ENCODE assay signal across 9 cellular contexts in genomic region chrX:13898084-13898483, GRCh38.
DNase-seq lines count a peak whose midpoint lies in the region; ATAC-seq and TF ChIP-seq lines count a peak whose summit lies in the region.
"Had no signal": no experiment of that assay in that cellular context is flagged by ENCODE, and none has a peak within 500 bp of the region (broad histone marks: within the 10 kb centered on the region; RNA-seq: fewer than 3 reads in every experiment).

No MANE protein-coding gene starts in this region.

- H3K4me3 Mint-ChIP-seq in WTC11 = no peak overlapping the region

- DNase-seq in GM13977 (ENCODE audit: low spot score) (peak; percentile 22), WTC11 (ENCODE audit: low spot score) (peak; percentile 16), midbrain (lab: John Stamatoyannopoulos, UW) (peak; percentile 52), NCI-H2029 treated with DMSO at 0.1 percent for 48 hours (lab: John Stamatoyannopoulos, UW) (no peak), kidney glomerular epithelial cell (lab: John Stamatoyannopoulos, UW) (no peak)
- DNase-seq in activated CD4-positive, alpha-beta T cell treated with anti-CD3 and anti-CD28 coated beads for 4 hours = no peak

- in situ Hi-C loops in GM13977 (cut with MboI; ENCODE audit: low pct_unique_long_range_greater_than_20kb, low sequenced_read_pairs, unreplicated experiment) = loop anchor here (10.0 kb wide), 1 partner anchor 137 kb away; no protein-coding TSS in a partner anchor

- no peaks in the 10 kb centered on the region for H3K27me3 Mint-ChIP-seq in WTC11 (ENCODE audit: low read depth)

- peak; percentile 51 for TF ChIP-seq CTCF in GM13977 (IDR thresholded peaks at IDR 0.05; ENCODE audit: extremely low read depth, insufficient read depth, missing control alignments)
- TF ChIP-seq CTCF in WTC11 (IDR thresholded peaks at IDR 0.05) = no peak

- no peak overlapping the region for H3K27ac Mint-ChIP-seq in WTC11

- peaks cover 21% of the 10 kb centered on the region for H3K4me1 Mint-ChIP-seq in WTC11

- peaks cover 2% of the 10 kb centered on the region for H3K36me3 Mint-ChIP-seq in WTC11

- POLR2A ChIA-PET in WTC11 (lab: Charles Lee) = no interaction called here

- CTCF ChIA-PET in WTC11 (lab: Charles Lee) = interaction anchor here (0.9 to 1.6 kb wide), 2 partner anchors 131 to 134 kb away, joined by 4 read pairs; partner anchors contain the start of gene GEMIN8

- H3K9me3 Mint-ChIP-seq in WTC11 = no peaks in the 10 kb centered on the region; the same call in 1 of the 2 replicates

- ATAC-seq in HG02870 (IDR thresholded peaks at IDR 0.05; ENCODE audit: unreplicated experiment) (peak; percentile 83), WTC11 (peak; percentile 66), HG03439 (IDR thresholded peaks at IDR 0.05; ENCODE audit: unreplicated experiment) (no peak)
- ATAC-seq: heart right ventricle had no signal

TF ChIP-seq in WTC11, 78 proteins besides CTCF, POLR2A, EP300 and RAD21:
- TF ChIP-seq FOXP1 (CRISPR knock-in tag; IDR thresholded peaks at IDR 0.05; ENCODE audit: borderline replicate concordance) = no peak
- no peak for TF ChIP-seq MLX (CRISPR knock-in tag; IDR thresholded peaks at IDR 0.05)

Comparison
In these comparisons a context has a peak if more than half of its experiments do, and no peak if none do; other contexts are left out.
1. DNase-seq: peak in GM13977 (single experiment), WTC11 (single experiment) and midbrain (single experiment); none in NCI-H2029 treated with DMSO at 0.1 percent for 48 hours (single experiment), activated CD4-positive, alpha-beta T cell treated with anti-CD3 and anti-CD28 coated beads for 4 hours (0 of 2) and kidney glomerular epithelial cell (single experiment).